Comparison of ENCODE assay signal across 19 cellular contexts in genomic region chr13:54628383-54628782, GRCh38.
"Had no signal": no experiment of that assay in that cellular context is flagged by ENCODE, and none has a peak within 500 bp of the region (broad histone marks: within the 10 kb centered on the region; RNA-seq: fewer than 3 reads in every experiment).

No MANE protein-coding gene starts in this region.

- H3K27me3 Mint-ChIP-seq: naive thymus-derived CD4-positive, alpha-beta T cell had no signal

- H3K9me3 Mint-ChIP-seq: nephron progenitor cell had no signal

- H3K4me3 Mint-ChIP-seq: naive thymus-derived CD4-positive, alpha-beta T cell; nephron progenitor cell had no signal

- H3K9me3 ChIP-seq: neutrophil, psoas muscle, stomach, thoracic aorta, transverse colon had no signal

- ATAC-seq: esophagus mucosa; heart left ventricle; left colon; left ventricle myocardium superior; naive thymus-derived CD4-positive, alpha-beta T cell; psoas muscle; sciatic nerve had no signal

- DNase-seq: effector memory CD4-positive, alpha-beta T cell; heart left ventricle; hippocampal formation; left colon; left ventricle myocardium superior; naive thymus-derived CD4-positive, alpha-beta T cell; nephron progenitor cell; psoas muscle; stimulated activated CD4-positive, alpha-beta T cell treated with anti-CD3 and anti-CD28 coated beads, Interleukin-2, amount 100 ng/mL, for 24 hours; stimulated activated CD4-positive, alpha-beta T cell treated with anti-CD3 and anti-CD28 coated beads, Interleukin-4, amount 100 ng/mL, for 4 hours; stimulated activated naive CD4-positive, alpha-beta T cell; stomach; substantia nigra; transverse colon had no signal

- H3K4me1 Mint-ChIP-seq: naive thymus-derived CD4-positive, alpha-beta T cell had no signal

- H3K4me1 ChIP-seq: heart left ventricle, psoas muscle, stomach, transverse colon had no signal

- H3K4me3 ChIP-seq: heart left ventricle, lung, psoas muscle, stomach, thoracic aorta, transverse colon had no signal

- H3K36me3 ChIP-seq: heart left ventricle, neutrophil, stomach, thoracic aorta, transverse colon had no signal

- H3K27ac ChIP-seq: heart left ventricle, neutrophil, psoas muscle, stomach, thoracic aorta, transverse colon had no signal

- H3K27ac Mint-ChIP-seq: naive thymus-derived CD4-positive, alpha-beta T cell; nephron progenitor cell had no signal

- H3K27me3 ChIP-seq: heart left ventricle, neutrophil, stomach, transverse colon had no signal
